1 cellular context compared by ENCODE assay signal in genomic region chr4:15963568-15963967, GRCh38.
TF ChIP-seq lines count a peak whose summit lies in the region.

No MANE protein-coding gene starts in this region.

TF ChIP-seq in GM23338, 12 proteins besides CTCF, POLR2A, EP300 and RAD21 (continued from another document):
- TF ChIP-seq ZNF462 (CRISPR knock-in tag; IDR thresholded peaks at IDR 0.05) (no peak), REST (IDR thresholded peaks at IDR 0.05; ENCODE audit: unreplicated experiment) (no peak), EZH2phosphoT487 (IDR thresholded peaks at IDR 0.05; ENCODE audit: unreplicated experiment) (no peak), STAT1 (IDR thresholded peaks at IDR 0.05; ENCODE audit: unreplicated experiment) (no peak), CREB1 (CRISPR knock-in tag; IDR thresholded peaks at IDR 0.05; ENCODE audit: low read depth) (no peak), JUNB (IDR thresholded peaks at IDR 0.05; ENCODE audit: unreplicated experiment) (no peak)
